In genomic region chr15:60718661-60719069, GRCh38 we compare ENCODE assay signal across 1 cellular context.
TF ChIP-seq lines count a peak whose summit lies in the region.

No MANE protein-coding gene starts in this region.

TF ChIP-seq in HepG2, 621 proteins besides CTCF, POLR2A, EP300 and RAD21 (continued from another document and continues in another):
- TF ChIP-seq ARID5B (CRISPR knock-in tag; IDR thresholded peaks at IDR 0.05) (peak; percentile 93), GLMP (CRISPR knock-in tag; IDR thresholded peaks at IDR 0.05; ENCODE audit: borderline replicate concordance) (no peak), NFATC3 (CRISPR knock-in tag; IDR thresholded peaks at IDR 0.05) (no peak), ZNF337 (CRISPR knock-in tag; IDR thresholded peaks at IDR 0.05; ENCODE audit: borderline replicate concordance, low read depth) (no peak), SALL1 (CRISPR knock-in tag; IDR thresholded peaks at IDR 0.05) (peak; percentile 91), ZMAT3 (CRISPR knock-in tag; conservative IDR thresholded peaks at IDR 0.05) (0 out of 2 replicates have a peak, but pooled peaks have one; percentile 26), THAP11 (CRISPR knock-in tag; IDR thresholded peaks at IDR 0.05) (peak; percentile 31; the same call in 1 of the 2 replicates), HES4 (CRISPR knock-in tag; IDR thresholded peaks at IDR 0.05; ENCODE audit: borderline replicate concordance) (no peak), ZC3H13 (CRISPR knock-in tag; IDR thresholded peaks at IDR 0.05) (no peak), KDM6A (CRISPR knock-in tag; IDR thresholded peaks at IDR 0.05; ENCODE audit: low read depth) (0 out of 2 replicates have a peak, but pooled peaks have one; percentile 21), ZFP90 (CRISPR knock-in tag; IDR thresholded peaks at IDR 0.05; ENCODE audit: borderline replicate concordance) (no peak), ZNF556 (CRISPR knock-in tag; IDR thresholded peaks at IDR 0.05; ENCODE audit: borderline replicate concordance) (peak; percentile 30; the same call in 1 of the 2 replicates), ZNF225 (CRISPR knock-in tag; IDR thresholded peaks at IDR 0.05) (no peak), CREB1 (IDR thresholded peaks at IDR 0.05) (no peak), CREB1 (CRISPR knock-in tag; IDR thresholded peaks at IDR 0.05) (peak; percentile 73), ZGPAT (CRISPR knock-in tag; IDR thresholded peaks at IDR 0.05) (peak; percentile 64), ZNF839 (CRISPR knock-in tag; IDR thresholded peaks at IDR 0.05; ENCODE audit: borderline replicate concordance) (no peak), ARID3A (IDR thresholded peaks at IDR 0.05; ENCODE audit: low read depth, low read length) (peak; percentile 67), ZNF75D (CRISPR knock-in tag; IDR thresholded peaks at IDR 0.05; ENCODE audit: borderline replicate concordance) (no peak), ETV5 (CRISPR knock-in tag; IDR thresholded peaks at IDR 0.05; ENCODE audit: borderline replicate concordance) (peak; percentile 53; the same call in 1 of the 2 replicates), HMG20A (CRISPR knock-in tag; IDR thresholded peaks at IDR 0.05; ENCODE audit: borderline replicate concordance) (peak; percentile 78; the same call in 1 of the 2 replicates), RARA (CRISPR knock-in tag; IDR thresholded peaks at IDR 0.05) (peak; percentile 96), GABPA (IDR thresholded peaks at IDR 0.05; ENCODE audit: low read depth, low read length) (no peak), GABPA (CRISPR knock-in tag; IDR thresholded peaks at IDR 0.05; ENCODE audit: low read depth) (0 out of 2 replicates have a peak, but pooled peaks have one; percentile 21), ZNF362 (CRISPR knock-in tag; IDR thresholded peaks at IDR 0.05; ENCODE audit: borderline replicate concordance) (peak; percentile 50; the same call in 1 of the 2 replicates), RFXAP (CRISPR knock-in tag; IDR thresholded peaks at IDR 0.05; ENCODE audit: borderline replicate concordance) (no peak), NFIC (IDR thresholded peaks at IDR 0.05; ENCODE audit: low read length) (peak; percentile 87; the same call in 1 of the 2 replicates), ZNF740 (CRISPR knock-in tag; IDR thresholded peaks at IDR 0.05) (peak; percentile 94), ZNF646 (CRISPR knock-in tag; IDR thresholded peaks at IDR 0.05) (peak; percentile 90), FOXJ3 (CRISPR knock-in tag; IDR thresholded peaks at IDR 0.05; ENCODE audit: borderline replicate concordance) (peak; percentile 34; the same call in 1 of the 2 replicates), ZSCAN12 (CRISPR knock-in tag; IDR thresholded peaks at IDR 0.05) (no peak), BCL6 (CRISPR knock-in tag; IDR thresholded peaks at IDR 0.05) (peak; percentile 67), ZNF24 (IDR thresholded peaks at IDR 0.05) (no peak), MXD3 (CRISPR knock-in tag; IDR thresholded peaks at IDR 0.05) (no peak), HMGA1 (CRISPR knock-in tag; conservative IDR thresholded peaks at IDR 0.05) (no peak), MIXL1 (CRISPR knock-in tag; IDR thresholded peaks at IDR 0.05) (peak; percentile 66; the same call in 1 of the 2 replicates), PHF8 (CRISPR knock-in tag; IDR thresholded peaks at IDR 0.05) (no peak), TCF7 (IDR thresholded peaks at IDR 0.05; ENCODE audit: low read depth) (peak; percentile 87), SIX1 (CRISPR knock-in tag; IDR thresholded peaks at IDR 0.05; ENCODE audit: borderline replicate concordance) (0 out of 2 replicates have a peak, but pooled peaks have one; percentile 18), HOMEZ (CRISPR knock-in tag; IDR thresholded peaks at IDR 0.05; ENCODE audit: low read depth) (peak; percentile 51; the same call in 1 of the 2 replicates), MED1 (CRISPR knock-in tag; IDR thresholded peaks at IDR 0.05) (peak; percentile 88), SYNCRIP (IDR thresholded peaks at IDR 0.05; ENCODE audit: insufficient read depth, low read depth, low read length) (no peak), ZNF33A (CRISPR knock-in tag; IDR thresholded peaks at IDR 0.05; ENCODE audit: borderline replicate concordance) (0 out of 2 replicates have a peak, but pooled peaks have one; percentile 27), ZNF264 (CRISPR knock-in tag; IDR thresholded peaks at IDR 0.05) (no peak), KLF16 (CRISPR knock-in tag; IDR thresholded peaks at IDR 0.05) (0 out of 4 replicates have a peak, but pooled peaks of 1 of the 2 experiments have one; percentile 32), BHLHE40 (IDR thresholded peaks at IDR 0.05; ENCODE audit: low read length) (peak; percentile 85), ZNF629 (CRISPR knock-in tag; conservative IDR thresholded peaks at IDR 0.05) (no peak), HNF4G (IDR thresholded peaks at IDR 0.05; ENCODE audit: borderline replicate concordance, low read depth, low read length) (peak; percentile 67), HNF4G (CRISPR knock-in tag; IDR thresholded peaks at IDR 0.05; ENCODE audit: borderline replicate concordance, low read depth) (peak; percentile 67; the same call in 1 of the 2 replicates)
